Comparison of ENCODE assay signal across 9 cellular contexts in genomic region chr3:108153451-108153981, GRCh38.
DNase-seq lines count a peak whose midpoint lies in the region; ATAC-seq and TF ChIP-seq lines count a peak whose summit lies in the region.
"Had no signal": no experiment of that assay in that cellular context is flagged by ENCODE, and none has a peak within 500 bp of the region (broad histone marks: within the 10 kb centered on the region; RNA-seq: fewer than 3 reads in every experiment).

No MANE protein-coding gene starts in this region.

- H3K36me3 ChIP-seq in HEK293 (ENCODE audit: control insufficient read depth in 2 of 2, insufficient read depth in 1 of 2, low read length in 2 of 2), result no peaks in the 10 kb centered on the region
- H3K36me3 ChIP-seq: upper lobe of left lung had no signal

- H3K4me3 ChIP-seq in HEK293 (ENCODE audit: low read depth, low read length), result no peak overlapping the region
- H3K4me3 ChIP-seq: upper lobe of left lung had no signal

- H3K27ac ChIP-seq in HEK293 (ENCODE audit: extremely low read depth, low read depth, low read length), result no peak overlapping the region
- H3K27ac ChIP-seq: upper lobe of left lung had no signal

- POLR2A ChIA-PET in HEK293 (lab: Yijun Ruan, JAX), result no interaction called here

- ATAC-seq in HG03520 (IDR thresholded peaks at IDR 0.05; ENCODE audit: unreplicated experiment), result no peak
- no peak for ATAC-seq in HG02852 (IDR thresholded peaks at IDR 0.05; ENCODE audit: unreplicated experiment)

- no peaks in the 10 kb centered on the region for H3K9me3 ChIP-seq in HEK293 (ENCODE audit: control insufficient read depth, insufficient read depth, low read depth, low read length)
- H3K9me3 ChIP-seq: upper lobe of left lung had no signal

- no peaks in the 10 kb centered on the region for H3K4me1 ChIP-seq in HEK293 (ENCODE audit: control insufficient read depth, insufficient read depth, low read length)

- peak; percentile 61 for DNase-seq in ELF-1 (ENCODE audit: low read depth, low spot score)
- DNase-seq in NCI-H460 (ENCODE audit: extremely low read depth, low read depth), result peak; percentile 56
- DNase-seq in activated T-cell treated with anti-CD3 and anti-CD28 coated beads for 1 hour (ENCODE audit: low read depth), result peak; percentile 25
- peak; percentile 18 for DNase-seq in globus pallidus (ENCODE audit: low spot score)
- DNase-seq in stimulated activated CD4-positive, alpha-beta T cell treated with anti-CD3 and anti-CD28 coated beads, TNF-alpha, amount 100 ng/mL, for 24 hours (ENCODE audit: low read depth in 3 of 3), result peak; percentile 14 to 28 (median 27)

- no peak for TF ChIP-seq CTCF in HEK293 (tag by site-specific recombination; IDR thresholded peaks at IDR 0.05)

- CTCF ChIA-PET in HEK293 (lab: Yijun Ruan, JAX), result interaction anchor here (0.7 to 3.0 kb wide), 12 partner anchors 10 to 399 kb away, joined by 3 to 17 read pairs (median 4); no protein-coding TSS in a partner anchor

TF ChIP-seq in HEK293, 187 proteins besides CTCF, POLR2A, EP300 and RAD21:
- no peak for TF ChIP-seq ZNF521 (tag by site-specific recombination; IDR thresholded peaks at IDR 0.05)
- TF ChIP-seq ZBTB26 (tag by site-specific recombination; optimal IDR thresholded peaks at IDR 0.05), result no peak
- TF ChIP-seq ZNF488 (tag by site-specific recombination; IDR thresholded peaks at IDR 0.05), result no peak
- TF ChIP-seq GLIS2 (tag by site-specific recombination; IDR thresholded peaks at IDR 0.05), result no peak
- no peak for TF ChIP-seq ZNF404 (tag by site-specific recombination; IDR thresholded peaks at IDR 0.05)
- TF ChIP-seq ZNF311 (tag by site-specific recombination; IDR thresholded peaks at IDR 0.05; ENCODE audit: borderline replicate concordance), result no peak
- TF ChIP-seq ZNF785 (tag by site-specific recombination; IDR thresholded peaks at IDR 0.05), result no peak
- no peak for TF ChIP-seq ZBTB6 (tag by site-specific recombination; IDR thresholded peaks at IDR 0.05)
- TF ChIP-seq ZSCAN30 (tag by site-specific recombination; IDR thresholded peaks at IDR 0.05), result no peak
- no peak for TF ChIP-seq HOXC10 (CRISPR knock-in tag; IDR thresholded peaks at IDR 0.05)
- no peak for TF ChIP-seq ZNF624 (tag by site-specific recombination; IDR thresholded peaks at IDR 0.05)
- no peak for TF ChIP-seq ZNF398 (tag by site-specific recombination; IDR thresholded peaks at IDR 0.05)
- no peak for TF ChIP-seq ZNF248 (tag by site-specific recombination; IDR thresholded peaks at IDR 0.05)
- TF ChIP-seq ZNF777 (tag by site-specific recombination; IDR thresholded peaks at IDR 0.05; ENCODE audit: borderline replicate concordance), result no peak
- no peak for TF ChIP-seq ELK4 (IDR thresholded peaks at IDR 0.05; ENCODE audit: borderline replicate concordance, low read depth, low read length)
- no peak for TF ChIP-seq ZNF112 (tag by site-specific recombination; IDR thresholded peaks at IDR 0.05)
- no peak for TF ChIP-seq ZNF324 (tag by site-specific recombination; IDR thresholded peaks at IDR 0.05)
- TF ChIP-seq ZNF660 (tag by site-specific recombination; IDR thresholded peaks at IDR 0.05), result peak; percentile 35; the same call in 1 of the 2 replicates
- TF ChIP-seq ZNF654 (tag by site-specific recombination; IDR thresholded peaks at IDR 0.05; ENCODE audit: low read depth), result peak; percentile 58
- TF ChIP-seq ZNF239 (tag by site-specific recombination; IDR thresholded peaks at IDR 0.05), result no peak
- TF ChIP-seq KLF1 (tag by site-specific recombination; IDR thresholded peaks at IDR 0.05), result no peak
- no peak for TF ChIP-seq ZNF792 (tag by site-specific recombination; IDR thresholded peaks at IDR 0.05)
- TF ChIP-seq ZNF664 (tag by site-specific recombination; IDR thresholded peaks at IDR 0.05), result 0 out of 2 replicates have a peak, but pooled peaks have one; percentile 50
- TF ChIP-seq ZBTB17 (tag by site-specific recombination; IDR thresholded peaks at IDR 0.05), result peak; percentile 39; the same call in 1 of the 2 replicates
